ENCODE assay signal across 26 cellular contexts in genomic region chr5:83299353-83299752, GRCh38.
"Had no signal": no experiment of that assay in that cellular context is flagged by ENCODE, and none has a peak within 500 bp of the region (broad histone marks: within the 10 kb centered on the region; RNA-seq: fewer than 3 reads in every experiment).

No MANE protein-coding gene starts in this region.

- H3K4me3 ChIP-seq: neural progenitor cell, ovary, right atrium auricular region, right lobe of liver, sigmoid colon, stomach, thoracic aorta, thyroid gland, tibial nerve, upper lobe of left lung, vagina had no signal

- H3K4me1 ChIP-seq: neural progenitor cell, parathyroid adenoma, right atrium auricular region, right lobe of liver, sigmoid colon, stomach, thyroid gland, tibial nerve, upper lobe of left lung, vagina had no signal

- H3K36me3 ChIP-seq: ovary, right atrium auricular region, right lobe of liver, sigmoid colon, stomach, thoracic aorta, thyroid gland, tibial nerve, upper lobe of left lung, vagina had no signal

- FAIRE-seq: urothelium cell line had no signal

- DNase-seq: natural killer cell; occipital lobe; ovary; posterior cingulate gyrus; retina; right lobe of liver; sigmoid colon; small intestine; stimulated activated CD4-positive, alpha-beta T cell treated with anti-CD3 and anti-CD28 coated beads, Interleukin-15, amount 100 ng/mL, for 24 hours; stimulated activated CD4-positive, alpha-beta T cell treated with anti-CD3 and anti-CD28 coated beads, Interleukin-2, amount 100 ng/mL, for 24 hours; stimulated activated CD4-positive, alpha-beta T cell treated with anti-CD3 and anti-CD28 coated beads, Interleukin-2, amount 100 ng/mL, for 48 hours; stimulated activated CD4-positive, alpha-beta T cell treated with anti-CD3 and anti-CD28 coated beads, Interleukin-4, amount 100 ng/mL, for 24 hours; stimulated activated naive B cell treated with anti-CD40 and anti-IgM and Interleukin-4, amounts not matched to agents 10 μg/mL and 1 μg/mL and 100 μg/mL, for 72 hours; stimulated activated naive CD4-positive, alpha-beta T cell treated with Interleukin-2 at 50 U/mL for 16 hours; stomach; thyroid gland; trophoblast cell; upper lobe of left lung had no signal

- H3K4me2 ChIP-seq: neural progenitor cell had no signal

- ATAC-seq: natural killer cell; right lobe of liver; stimulated activated effector memory CD8-positive, alpha-beta T cell treated with anti-CD3 and anti-CD28 coated beads, Interleukin-12 subunit alpha, Interleukin-12 subunit beta, amount 100 ng/mL, for 72 hours; stimulated activated naive B cell treated with anti-CD40 and anti-IgM and Interleukin-4, amounts not matched to agents 10 μg/mL and 1 μg/mL and 100 μg/mL, for 72 hours had no signal

- H3K9ac ChIP-seq: neural progenitor cell, parathyroid adenoma had no signal

- H3K27ac ChIP-seq: neural progenitor cell, ovary, parathyroid adenoma, right atrium auricular region, right lobe of liver, sigmoid colon, stomach, thoracic aorta, thyroid gland, tibial nerve, upper lobe of left lung, vagina had no signal

- H2AFZ ChIP-seq: neural progenitor cell, parathyroid adenoma had no signal

- H3K27me3 ChIP-seq: neural progenitor cell, ovary, right atrium auricular region, right lobe of liver, sigmoid colon, stomach, thyroid gland, tibial nerve, upper lobe of left lung, vagina had no signal

- H3K9me3 ChIP-seq: ovary, right lobe of liver, thoracic aorta, thyroid gland, vagina had no signal

- H3K79me2 ChIP-seq: parathyroid adenoma had no signal
